10 cellular contexts compared by ENCODE assay signal in genomic region chr3:181710581-181711255, GRCh38. TPM values are rescaled to one million over a fixed set of nuclear protein-coding genes. Genes with fewer than 3 reads are reported as not detected.
DNase-seq lines count a peak whose midpoint lies in the region; ATAC-seq and TF ChIP-seq lines count a peak whose summit lies in the region.
"Had no signal": no experiment of that assay in that cellular context is flagged by ENCODE, and none has a peak within 500 bp of the region (broad histone marks: within the 10 kb centered on the region; RNA-seq: fewer than 3 reads in every experiment).

No MANE protein-coding gene starts in this region.

- TF ChIP-seq CTCF in coronary artery (IDR thresholded peaks at IDR 0.05), result no peak

- H3K4me1 ChIP-seq in ES-I3 (ENCODE audit: insufficient read depth, low read length), result peaks cover 32% of the 10 kb centered on the region
- peaks cover 19% of the 10 kb centered on the region for H3K4me1 ChIP-seq in mesodermal cell (ENCODE audit: control insufficient read depth, insufficient read depth, low read length, poor library complexity, severe bottlenecking)

- DNase-seq in NCI-H2029 treated with DMSO at 0.1 percent for 48 hours (lab: John Stamatoyannopoulos, UW) (peak; percentile 90), coronary artery (ENCODE audit: low spot score) (no peak), DMS79 (lab: John Stamatoyannopoulos, UW) (no peak), NCI-H187 (lab: John Stamatoyannopoulos, UW) (no peak), mesenteric fat pad (ENCODE audit: low spot score) (no peak)
- DNase-seq: activated CD4-positive, CD25-positive, alpha-beta regulatory T cell had no signal

- H3K9me3 ChIP-seq in ES-I3 (ENCODE audit: control insufficient read depth, insufficient read depth, low read length), result no peaks in the 10 kb centered on the region
- H3K9me3 ChIP-seq in mesodermal cell (ENCODE audit: control insufficient read depth, low read length), result no peaks in the 10 kb centered on the region

- H3K27ac ChIP-seq in coronary artery (no peak overlapping the region), mesodermal cell (ENCODE audit: low read depth, low read length, severe bottlenecking) (peak overlapping the region; percentile 6)

- ATAC-seq in HG03039 (IDR thresholded peaks at IDR 0.05; ENCODE audit: unreplicated experiment), result no peak

- H3K9ac ChIP-seq in ES-I3 (ENCODE audit: low read depth, low read length), result peak overlapping the region; percentile 70

- H3K4me3 ChIP-seq in coronary artery, result peak overlapping the region; percentile 62
- peak overlapping the region; percentile 49 for H3K4me3 ChIP-seq in mesodermal cell (ENCODE audit: extremely low read depth, insufficient read depth, low read length, poor library complexity, severe bottlenecking)

- 0 to 2% methylated on average over 9 to 10 of the region's 26 CpGs for WGBS in mesodermal cell (ENCODE audit: insufficient coverage in 2 of 2), 2 experiments

- H3K36me3 ChIP-seq in ES-I3 (ENCODE audit: insufficient read depth, low read length) (peaks cover 3% of the 10 kb centered on the region; the same call in 1 of the 2 replicates), mesodermal cell (ENCODE audit: control insufficient read depth, insufficient read depth, low read length) (no peaks in the 10 kb centered on the region)

RNA-seq across cellular contexts. Expression of gene SOX2, which starts 1.0 kb away (rescaled TPM):
- 8.7 TPM for polyA plus RNA-seq in mesodermal cell (2013, experiment 1 of 2)
- 6.8 TPM for polyA plus RNA-seq in mesodermal cell (2013, experiment 2 of 2)
- not detected for total RNA-seq in mesenteric fat pad
- total RNA-seq: G401 had no signal
